9 cellular contexts compared by ENCODE assay signal in genomic region chr1:16206547-16207317, GRCh38. TPM values are rescaled to one million over a fixed set of nuclear protein-coding genes. Genes with fewer than 3 reads are reported as not detected.
DNase-seq lines count a peak whose midpoint lies in the region; ATAC-seq and TF ChIP-seq lines count a peak whose summit lies in the region.
"Had no signal": no experiment of that assay in that cellular context is flagged by ENCODE, and none has a peak within 500 bp of the region (broad histone marks: within the 10 kb centered on the region; RNA-seq: fewer than 3 reads in every experiment).

No MANE protein-coding gene starts in this region.

- H3K9me3 ChIP-seq in colonic mucosa = no peaks in the 10 kb centered on the region

- peak overlapping the region; percentile 45 for H3K4me3 ChIP-seq in colonic mucosa

- peak overlapping the region; percentile 96 for H3K27ac ChIP-seq in colonic mucosa

- no peaks in the 10 kb centered on the region for H3K36me3 ChIP-seq in colonic mucosa

- TF ChIP-seq POLR2A in GM19193 (IDR thresholded peaks at IDR 0.05; ENCODE audit: extremely low read depth, insufficient read depth, insufficient read length) = peak; percentile 69

- peak; percentile 97 for DNase-seq in AG20443 (ENCODE audit: low spot score)
- DNase-seq in NCI-H510A (lab: John Stamatoyannopoulos, UW) = peak; percentile 99
- DNase-seq in activated CD4-positive, alpha-beta T cell treated with anti-CD3 and anti-CD28 coated beads for 4 hours = peak; percentile 91 to 93
- peak; percentile 98 for DNase-seq in colonic mucosa
- peak; percentile 96 for DNase-seq in left lobe of liver (ENCODE audit: low spot score)
- DNase-seq in stimulated activated CD4-positive, alpha-beta T cell treated with anti-CD3 and anti-CD28 coated beads, Interleukin-1b, Interleukin-23, amount 100 ng/mL, for 48 hours = peak; percentile 96

- peaks cover 4% of the 10 kb centered on the region for H3K4me1 ChIP-seq in colonic mucosa

- intact Hi-C loops in colonic mucosa (cut with DNase I) = loop anchor here (10.0 kb wide), 1 partner anchor 158 kb away; the partner anchor contains the start of gene SZRD1

- TF ChIP-seq CTCF in colonic mucosa (IDR thresholded peaks at IDR 0.05) = no peak

- ATAC-seq in HG03378 (IDR thresholded peaks at IDR 0.05; ENCODE audit: unreplicated experiment) (peak; percentile 49), left lobe of liver (peak; percentile 92)

- peak overlapping the region; percentile 63 to 66 for H3K9ac ChIP-seq in colonic mucosa (ENCODE audit: low read depth in 2 of 2, low read length in 2 of 2)

- H3K27me3 ChIP-seq in colonic mucosa = no peaks in the 10 kb centered on the region

RNA-seq across cellular contexts. Expression of gene ARHGEF19, which starts 5.7 kb away (rescaled TPM):
- total RNA-seq in colonic mucosa (1 to 10 TPM; 5.8 to 9.0 TPM), left lobe of liver (1.9 TPM)
- total RNA-seq: HT1080 had no signal

RNA-seq across cellular contexts. Expression of gene CPLANE2, which starts 30.3 kb away (rescaled TPM):
- total RNA-seq in colonic mucosa (10 to 100 TPM in 1 of 2 donors, 1 to 10 TPM in 1; 6.5 to 15.2 TPM), left lobe of liver (4.7 TPM)

RNA-seq across cellular contexts. Expression of gene EPHA2, which starts 50.9 kb away (rescaled TPM):
- total RNA-seq in colonic mucosa (10 to 100 TPM; 15.7 to 40.8 TPM), left lobe of liver (6.5 TPM)

Comparison
In these comparisons a context has a peak if more than half of its experiments do, and no peak if none do; other contexts are left out.
1. Peak in every context shown above with its lines: DNase-seq, ATAC-seq, H3K4me3 ChIP-seq and H3K27ac ChIP-seq.